Comparison of ENCODE assay signal across 17 cellular contexts in genomic region chr10:114914545-114914944, GRCh38.
"Had no signal": no experiment of that assay in that cellular context is flagged by ENCODE, and none has a peak within 500 bp of the region (broad histone marks: within the 10 kb centered on the region; RNA-seq: fewer than 3 reads in every experiment).

No MANE protein-coding gene starts in this region.

- ATAC-seq: activated T-cell treated with anti-CD3 and anti-CD28 coated beads, Interleukin-2, amount 50 U/mL, for 4 hours; left lobe of liver; stimulated activated naive B cell treated with anti-CD40 and anti-IgM and Interleukin-4, amounts not matched to agents 10 μg/mL and 1 μg/mL and 100 μg/mL, for 72 hours had no signal

- H3K27me3 Mint-ChIP-seq: stimulated activated naive B cell treated with anti-CD40 and anti-IgM and Interleukin-4, amounts not matched to agents 10 μg/mL and 1 μg/mL and 100 μg/mL, for 72 hours had no signal

- H3K27ac Mint-ChIP-seq: activated naive CD8-positive, alpha-beta T cell treated with anti-CD3 and anti-CD28 coated beads, Interleukin-2, amount 10 ng/mL, durations not matched to agents 7 days and 5 days; naive B cell; stimulated activated naive B cell treated with anti-CD40 and anti-IgM and Interleukin-4, amounts not matched to agents 10 μg/mL and 1 μg/mL and 100 μg/mL, for 72 hours had no signal

- H3K9me3 Mint-ChIP-seq: activated naive CD8-positive, alpha-beta T cell treated with anti-CD3 and anti-CD28 coated beads, Interleukin-2, amount 10 ng/mL, durations not matched to agents 7 days and 5 days; activated T-cell treated with anti-CD3 and anti-CD28 coated beads, Interleukin-2, amount 50 U/mL, for 4 hours; central memory CD8-positive, alpha-beta T cell; naive B cell; stimulated activated naive B cell treated with anti-CD40 and anti-IgM and Interleukin-4, amounts not matched to agents 10 μg/mL and 1 μg/mL and 100 μg/mL, for 72 hours had no signal

- H3K4me3 ChIP-seq: coronary artery, esophagus muscularis mucosa, SK-N-MC, transverse colon had no signal

- H3K4me1 ChIP-seq: esophagus muscularis mucosa, transverse colon had no signal

- H3K27ac ChIP-seq: brain microvascular endothelial cell, coronary artery, esophagus muscularis mucosa, neutrophil, SK-N-MC, transverse colon had no signal

- H3K36me3 ChIP-seq: brain microvascular endothelial cell, esophagus muscularis mucosa, neutrophil, transverse colon had no signal

- H3K36me3 Mint-ChIP-seq: activated naive CD8-positive, alpha-beta T cell treated with anti-CD3 and anti-CD28 coated beads, Interleukin-2, amount 10 ng/mL, durations not matched to agents 7 days and 5 days; naive B cell; stimulated activated naive B cell treated with anti-CD40 and anti-IgM and Interleukin-4, amounts not matched to agents 10 μg/mL and 1 μg/mL and 100 μg/mL, for 72 hours had no signal

- DNase-seq: activated naive CD4-positive, alpha-beta T cell; activated naive CD8-positive, alpha-beta T cell treated with anti-CD3 and anti-CD28 coated beads, Interleukin-2, amount 10 ng/mL, durations not matched to agents 7 days and 5 days; activated T-cell treated with anti-CD3 and anti-CD28 coated beads, Interleukin-2, amount 50 U/mL, for 4 hours; anterior cingulate cortex; brain microvascular endothelial cell; hippocampal formation; naive B cell; retina; stimulated activated naive B cell treated with anti-CD40 and anti-IgM and Interleukin-4, amounts not matched to agents 10 μg/mL and 1 μg/mL and 100 μg/mL, for 72 hours; T1000; transverse colon had no signal

- H3K27me3 ChIP-seq: brain microvascular endothelial cell, esophagus muscularis mucosa, neutrophil, transverse colon had no signal

- H3K4me3 Mint-ChIP-seq: activated naive CD8-positive, alpha-beta T cell treated with anti-CD3 and anti-CD28 coated beads, Interleukin-2, amount 10 ng/mL, durations not matched to agents 7 days and 5 days; activated T-cell treated with anti-CD3 and anti-CD28 coated beads, Interleukin-2, amount 50 U/mL, for 4 hours; central memory CD8-positive, alpha-beta T cell; naive B cell; stimulated activated naive B cell treated with anti-CD40 and anti-IgM and Interleukin-4, amounts not matched to agents 10 μg/mL and 1 μg/mL and 100 μg/mL, for 72 hours had no signal

- H3K4me1 Mint-ChIP-seq: central memory CD8-positive, alpha-beta T cell; naive B cell; stimulated activated naive B cell treated with anti-CD40 and anti-IgM and Interleukin-4, amounts not matched to agents 10 μg/mL and 1 μg/mL and 100 μg/mL, for 72 hours had no signal

- H3K9me3 ChIP-seq: esophagus muscularis mucosa, neutrophil, transverse colon had no signal
